Comparison of ENCODE assay signal across 8 cellular contexts in genomic region chr2:144596074-144596871, GRCh38.
DNase-seq lines count a peak whose midpoint lies in the region; ATAC-seq and TF ChIP-seq lines count a peak whose summit lies in the region.

No MANE protein-coding gene starts in this region.

- H3K9me3 Mint-ChIP-seq in chondrocyte (ENCODE audit: low read depth) (peaks cover 5% of the 10 kb centered on the region), nephron progenitor cell (peaks cover 11% of the 10 kb centered on the region), Caco-2 (ENCODE audit: unreplicated experiment) (peaks cover 10% of the 10 kb centered on the region)

- intact Hi-C loops in Caco-2 (cut with micrococcal nuclease; ENCODE audit: unreplicated experiment) = no loop called here

- no peak overlapping the region for H3K4me3 ChIP-seq in Caco-2 (ENCODE audit: low read depth, low read length)

- H3K4me3 Mint-ChIP-seq in chondrocyte (ENCODE audit: unreplicated experiment) (peak overlapping the region; percentile 18), nephron progenitor cell (peak overlapping the region; percentile 16), Caco-2 (ENCODE audit: unreplicated experiment) (no peak overlapping the region)

- no peaks in the 10 kb centered on the region for H3K27me3 ChIP-seq in Caco-2 (replicated peaks; ENCODE audit: control insufficient read depth, insufficient read depth, low read length)

- H3K27ac Mint-ChIP-seq in chondrocyte (ENCODE audit: unreplicated experiment) (peak overlapping the region; percentile 72), nephron progenitor cell (peak overlapping the region; percentile 46), Caco-2 (ENCODE audit: unreplicated experiment) (no peak overlapping the region)

- H3K4me1 Mint-ChIP-seq in chondrocyte (ENCODE audit: low read depth) (peaks cover 13% of the 10 kb centered on the region), nephron progenitor cell (peaks cover 19% of the 10 kb centered on the region), Caco-2 (ENCODE audit: low read depth, unreplicated experiment) (no peaks in the 10 kb centered on the region)

- BruUV-seq in Caco-2 (replicated peaks; lab: Mats Ljungman, UMichigan) = no TSS peak

- POLR2A ChIA-PET in Caco-2 (lab: Charles Lee) = no interaction called here

- no peaks in the 10 kb centered on the region; the same call in 1 of the 2 replicates for H3K4me1 ChIP-seq in Caco-2

- CTCF ChIA-PET in Caco-2 (lab: Charles Lee) = no interaction called here

- peak; percentile 2 for DNase-seq in NCI-H2029 treated with DMSO at 0.1 percent for 48 hours (lab: John Stamatoyannopoulos, UW)
- no peak for DNase-seq in chondrocyte (ENCODE audit: low spot score)
- no peak for DNase-seq in nephron progenitor cell
- DNase-seq in NCI-H345 treated with DMSO at 0.1 percent for 48 hours (lab: John Stamatoyannopoulos, UW; ENCODE audit: unreplicated experiment) = no peak
- DNase-seq in Caco-2 = no peak
- DNase-seq in KG1 (lab: John Stamatoyannopoulos, UW) = no peak

- peak; percentile 92 for ATAC-seq in GM18517 (IDR thresholded peaks at IDR 0.05; ENCODE audit: unreplicated experiment)
- ATAC-seq in HG02623 (IDR thresholded peaks at IDR 0.05; ENCODE audit: unreplicated experiment) = peak; percentile 82

- H3K27me3 Mint-ChIP-seq in chondrocyte (ENCODE audit: low read depth) (no peaks in the 10 kb centered on the region), nephron progenitor cell (ENCODE audit: low read depth, poor library complexity) (no peaks in the 10 kb centered on the region), Caco-2 (ENCODE audit: insufficient read depth, unreplicated experiment) (peaks cover 7% of the 10 kb centered on the region)

- no peaks in the 10 kb centered on the region for H3K9me3 ChIP-seq in Caco-2

- no peaks in the 10 kb centered on the region for H3K36me3 ChIP-seq in Caco-2 (ENCODE audit: control insufficient read depth, insufficient read depth, low read length)

- H3K36me3 Mint-ChIP-seq in chondrocyte (ENCODE audit: low read depth) (peaks cover 1% of the 10 kb centered on the region), nephron progenitor cell (ENCODE audit: low read depth) (peaks cover 5% of the 10 kb centered on the region), Caco-2 (ENCODE audit: insufficient read depth, unreplicated experiment) (no peaks in the 10 kb centered on the region)

- TF ChIP-seq CTCF in chondrocyte (IDR thresholded peaks at IDR 0.05) (no peak), nephron progenitor cell (IDR thresholded peaks at IDR 0.05) (no peak), Caco-2 (IDR thresholded peaks at IDR 0.05; ENCODE audit: insufficient read depth in 1 of 2, low read depth in 1 of 2, low read length in 1 of 2, severe bottlenecking in 1 of 2, unreplicated experiment in 1 of 2) (no peak)
